ENCODE assay signal across 18 cellular contexts in the genomic region with DNA sequence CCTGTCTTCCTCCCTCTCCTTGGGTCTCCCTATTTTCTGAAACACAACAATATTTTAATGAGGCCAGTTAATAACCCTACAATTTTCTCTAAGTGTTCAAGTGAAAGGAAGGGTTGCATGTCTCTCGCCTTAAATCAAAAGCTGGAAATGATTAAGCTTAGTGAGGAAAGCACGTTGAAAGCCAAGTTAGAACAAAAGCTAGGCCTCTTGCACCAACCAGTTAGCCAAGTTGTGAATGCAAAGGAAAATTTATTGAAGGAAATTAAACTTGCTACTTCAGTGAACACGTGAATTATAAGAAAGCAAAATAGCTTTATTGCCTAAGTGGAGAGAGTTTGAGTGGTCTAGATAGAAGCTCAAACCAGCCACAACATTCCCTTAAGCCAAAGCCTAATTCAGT.
DNase-seq lines count a peak whose midpoint lies in the region; ATAC-seq, FAIRE-seq and TF ChIP-seq lines count a peak whose summit lies in the region.
"Had no signal": no experiment of that assay in that cellular context is flagged by ENCODE, and none has a peak within 500 bp of the region (broad histone marks: within the 10 kb centered on the region; RNA-seq: fewer than 3 reads in every experiment).

No MANE protein-coding gene starts in this region.

- TF ChIP-seq POLR2A in K562 (conservative IDR thresholded peaks at IDR 0.05), result no peak

- no peaks in the 10 kb centered on the region for H3K9me3 ChIP-seq in Loucy (ENCODE audit: insufficient read depth, low read depth, low read length)
- H3K9me3 ChIP-seq in K562 (replicated peaks; ENCODE audit: control insufficient read depth, insufficient read depth, low read depth, low read length), result no peaks in the 10 kb centered on the region

- H3K9ac ChIP-seq in Loucy (ENCODE audit: low read depth, low read length, poor library complexity, severe bottlenecking) (no peak overlapping the region), K562 (ENCODE audit: insufficient read depth in 1 of 2, low read depth in 2 of 2, low read length in 2 of 2) (no peak overlapping the region)

- H3K9me2 ChIP-seq in Loucy (replicated peaks; ENCODE audit: low read depth, low read length), result no peaks in the 10 kb centered on the region

- H3K36me3 Mint-ChIP-seq in type B pancreatic cell, result no peaks in the 10 kb centered on the region
- H3K36me3 Mint-ChIP-seq in activated T-helper 17 cell treated with anti-CD3 and anti-CD28 coated beads, Interleukin-2, amount 50 U/mL, for 72 hours (ENCODE audit: low read depth), result no peaks in the 10 kb centered on the region

- WGBS in K562 (ENCODE audit: insufficient coverage, low coverage, missing lambda C conversion rate), result 11% methylated on average over 3 of the region's 3 CpGs

- TF ChIP-seq CTCF in Loucy (conservative IDR thresholded peaks at IDR 0.05; ENCODE audit: low read length) (no peak), K562 (IDR thresholded peaks at IDR 0.05 in 2 of 3, conservative IDR thresholded peaks at IDR 0.05 in 1 of 3; ENCODE audit: insufficient read depth in 2 of 3, low read depth in 1 of 3, low read length in 3 of 3) (no peak), fibroblast of the aortic adventitia (IDR thresholded peaks at IDR 0.05; ENCODE audit: insufficient read depth, low read length) (no peak), type B pancreatic cell (conservative IDR thresholded peaks at IDR 0.05) (no peak)

- no peak overlapping the region for H3K27ac ChIP-seq in K562 (ENCODE audit: extremely low read depth, low read depth, low read length)
- H3K27ac ChIP-seq: C4-2B had no signal

- no peak for TF ChIP-seq EP300 in K562 (IDR thresholded peaks at IDR 0.05; ENCODE audit: low read length)

- H3K4me3 ChIP-seq in Loucy (ENCODE audit: low read length, poor library complexity, severe bottlenecking) (no peak overlapping the region), K562 (no peak overlapping the region), fibroblast of the aortic adventitia (ENCODE audit: low read depth, low read length) (no peak overlapping the region)

- H3K27me3 ChIP-seq in Loucy (ENCODE audit: insufficient read depth, low read length, poor library complexity, severe bottlenecking), result no peaks in the 10 kb centered on the region
- no peaks in the 10 kb centered on the region for H3K27me3 ChIP-seq in K562 (ENCODE audit: control insufficient read depth in 2 of 2, insufficient read depth in 2 of 2, low read length in 2 of 2)

- H3K4me1 Mint-ChIP-seq in type B pancreatic cell (ENCODE audit: unreplicated experiment), result peaks cover 7% of the 10 kb centered on the region
- H3K4me1 Mint-ChIP-seq in stimulated activated naive CD8-positive, alpha-beta T cell treated with anti-CD3 and anti-CD28 coated beads, Interleukin-15, amount 100 ng/mL, for 72 hours, result no peaks in the 10 kb centered on the region
- no peaks in the 10 kb centered on the region for H3K4me1 Mint-ChIP-seq in activated T-helper 17 cell treated with anti-CD3 and anti-CD28 coated beads, Interleukin-2, amount 50 U/mL, for 72 hours

- POLR2A ChIA-PET in K562 (lab: Yijun Ruan, JAX), result interaction anchor here (0.7 to 1.4 kb wide), 3 partner anchors 8 to 136 kb away, joined by 3 to 4 read pairs (median 3); a partner anchor contains a TSS

- no peaks in the 10 kb centered on the region for H3F3A ChIP-seq in Loucy (ENCODE audit: low read depth)

- H3K4me1 ChIP-seq in Loucy (ENCODE audit: insufficient read depth, low read length, poor library complexity, severe bottlenecking) (no peaks in the 10 kb centered on the region), K562 (replicated peaks in 1 of 2; ENCODE audit: control insufficient read depth in 2 of 2, insufficient read depth in 2 of 2, low read length in 2 of 2) (no peaks in the 10 kb centered on the region; a peak in 1 of 5 replicates)

- ATAC-seq in K562 (no peak), GM18502 (IDR thresholded peaks at IDR 0.05; ENCODE audit: poor library complexity, unreplicated experiment) (no peak)
- no peak for ATAC-seq in stimulated activated naive CD8-positive, alpha-beta T cell treated with anti-CD3 and anti-CD28 coated beads, Interleukin-15, amount 100 ng/mL, for 72 hours
- no peak for ATAC-seq in activated T-helper 17 cell treated with anti-CD3 and anti-CD28 coated beads, Interleukin-2, amount 50 U/mL, for 72 hours (replicated peaks)
- ATAC-seq: SK-N-SH treated with all-trans-retinoic acid at 6 μM for 48 hours had no signal

- H2AFZ ChIP-seq in Loucy (ENCODE audit: low read length) (0 out of 2 replicates have a peak overlapping the region, but pooled peaks have one; percentile 5), K562 (ENCODE audit: low read depth, low read length) (peak overlapping the region; percentile 16; the same call in 1 of the 2 replicates)

- H3K4me2 ChIP-seq in Loucy (ENCODE audit: low read depth, low read length, poor library complexity, severe bottlenecking) (no peak overlapping the region), K562 (ENCODE audit: insufficient read depth, low read length) (no peak overlapping the region)

- in situ Hi-C loops in K562 (cut with MboI), result no loop called here

- peak overlapping the region; percentile 4 for H3K27ac Mint-ChIP-seq in type B pancreatic cell
- no peak overlapping the region for H3K27ac Mint-ChIP-seq in stimulated activated naive CD8-positive, alpha-beta T cell treated with anti-CD3 and anti-CD28 coated beads, Interleukin-15, amount 100 ng/mL, for 72 hours
- H3K27ac Mint-ChIP-seq in activated T-helper 17 cell treated with anti-CD3 and anti-CD28 coated beads, Interleukin-2, amount 50 U/mL, for 72 hours, result no peak overlapping the region

- intact Hi-C loops in K562 (cut with micrococcal nuclease), result no loop called here

- CTCF ChIA-PET in K562 (lab: Yijun Ruan, JAX; ENCODE audit: low intra/inter-chr PET ratio), result no interaction called here

- H3K79me2 ChIP-seq in Loucy (ENCODE audit: insufficient read depth, low read length) (no peaks in the 10 kb centered on the region), K562 (ENCODE audit: control insufficient read depth, insufficient read depth, low read length) (no peaks in the 10 kb centered on the region)

- no peak for FAIRE-seq in K562 (lab: Jason Lieb, UNC)
- FAIRE-seq: D721Med, GM12892, H54 had no signal

- TF ChIP-seq RAD21 in K562 (CRISPR knock-in tag; conservative IDR thresholded peaks at IDR 0.05 in 1 of 2, IDR thresholded peaks at IDR 0.05 in 1 of 2), result no peak

- H3K36me3 ChIP-seq in Loucy (ENCODE audit: insufficient read depth, low read length) (no peaks in the 10 kb centered on the region), K562 (ENCODE audit: control insufficient read depth, insufficient read depth, low read length) (no peaks in the 10 kb centered on the region)

- H3K9me3 Mint-ChIP-seq in type B pancreatic cell, result no peaks in the 10 kb centered on the region
- no peaks in the 10 kb centered on the region for H3K9me3 Mint-ChIP-seq in stimulated activated naive CD8-positive, alpha-beta T cell treated with anti-CD3 and anti-CD28 coated beads, Interleukin-15, amount 100 ng/mL, for 72 hours
- no peaks in the 10 kb centered on the region for H3K9me3 Mint-ChIP-seq in activated T-helper 17 cell treated with anti-CD3 and anti-CD28 coated beads, Interleukin-2, amount 50 U/mL, for 72 hours

- DNase-seq in K562 (ENCODE audit: extremely low read depth in 1 of 4, low spot score in 3 of 4) (no peak), fibroblast of the aortic adventitia (ENCODE audit: low read depth) (peak; percentile 56), type B pancreatic cell (ENCODE audit: extremely low spot score, unreplicated experiment) (no peak)
- no peak for DNase-seq in stimulated activated naive CD8-positive, alpha-beta T cell treated with anti-CD3 and anti-CD28 coated beads, Interleukin-15, amount 100 ng/mL, for 72 hours
- DNase-seq: AML-193, KBM-7, NCI-H1105 treated with DMSO at 0.1 percent for 48 hours, NCI-H187, NCI-H526, SHP77 had no signal

- H3K27me3 Mint-ChIP-seq in type B pancreatic cell, result no peaks in the 10 kb centered on the region
- no peaks in the 10 kb centered on the region for H3K27me3 Mint-ChIP-seq in stimulated activated naive CD8-positive, alpha-beta T cell treated with anti-CD3 and anti-CD28 coated beads, Interleukin-15, amount 100 ng/mL, for 72 hours
- no peaks in the 10 kb centered on the region for H3K27me3 Mint-ChIP-seq in activated T-helper 17 cell treated with anti-CD3 and anti-CD28 coated beads, Interleukin-2, amount 50 U/mL, for 72 hours

- no peak overlapping the region for H3K4me3 Mint-ChIP-seq in type B pancreatic cell
- no peak overlapping the region for H3K4me3 Mint-ChIP-seq in stimulated activated naive CD8-positive, alpha-beta T cell treated with anti-CD3 and anti-CD28 coated beads, Interleukin-15, amount 100 ng/mL, for 72 hours
- no peak overlapping the region for H3K4me3 Mint-ChIP-seq in activated T-helper 17 cell treated with anti-CD3 and anti-CD28 coated beads, Interleukin-2, amount 50 U/mL, for 72 hours

- no peaks in the 10 kb centered on the region for H3K9me1 ChIP-seq in K562 (ENCODE audit: control insufficient read depth, insufficient read depth, low read length)

- H4K20me1 ChIP-seq in Loucy (ENCODE audit: insufficient read depth, low read length, poor library complexity, severe bottlenecking) (no peaks in the 10 kb centered on the region), K562 (replicated peaks; ENCODE audit: control insufficient read depth, insufficient read depth, low read length) (no peaks in the 10 kb centered on the region)

- no TSS peak for BruUV-seq in K562 (replicated peaks; lab: Mats Ljungman, UMichigan)

TF ChIP-seq in K562, 482 proteins besides CTCF, POLR2A, EP300 and RAD21 (continues in another document):
- TF ChIP-seq NONO (IDR thresholded peaks at IDR 0.05; ENCODE audit: low read depth in 2 of 2, low read length in 1 of 2) (no peak), RB1 (IDR thresholded peaks at IDR 0.05; ENCODE audit: low read depth) (no peak), TAF9B (IDR thresholded peaks at IDR 0.05; ENCODE audit: partially characterized antibody) (no peak), ZFP1 (CRISPR knock-in tag; IDR thresholded peaks at IDR 0.05) (no peak), ZNF3 (CRISPR knock-in tag; IDR thresholded peaks at IDR 0.05) (no peak), HCFC1 (IDR thresholded peaks at IDR 0.05; ENCODE audit: low read depth, low read length) (no peak), ELF2 (CRISPR knock-in tag; IDR thresholded peaks at IDR 0.05) (no peak), ZC3H11A (IDR thresholded peaks at IDR 0.05; ENCODE audit: low read depth, low read length) (no peak), CBX3 (IDR thresholded peaks at IDR 0.05; ENCODE audit: borderline replicate concordance in 1 of 2, low read length in 2 of 2) (no peak)
- TF ChIP-seq, protein P1, sequence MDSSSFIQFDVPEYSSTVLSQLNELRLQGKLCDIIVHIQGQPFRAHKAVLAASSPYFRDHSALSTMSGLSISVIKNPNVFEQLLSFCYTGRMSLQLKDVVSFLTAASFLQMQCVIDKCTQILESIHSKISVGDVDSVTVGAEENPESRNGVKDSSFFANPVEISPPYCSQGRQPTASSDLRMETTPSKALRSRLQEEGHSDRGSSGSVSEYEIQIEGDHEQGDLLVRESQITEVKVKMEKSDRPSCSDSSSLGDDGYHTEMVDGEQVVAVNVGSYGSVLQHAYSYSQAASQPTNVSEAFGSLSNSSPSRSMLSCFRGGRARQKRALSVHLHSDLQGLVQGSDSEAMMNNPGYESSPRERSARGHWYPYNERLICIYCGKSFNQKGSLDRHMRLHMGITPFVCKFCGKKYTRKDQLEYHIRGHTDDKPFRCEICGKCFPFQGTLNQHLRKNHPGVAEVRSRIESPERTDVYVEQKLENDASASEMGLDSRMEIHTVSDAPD (CRISPR knock-in tag; IDR thresholded peaks at IDR 0.05), result no peak
